In the genomic region with DNA sequence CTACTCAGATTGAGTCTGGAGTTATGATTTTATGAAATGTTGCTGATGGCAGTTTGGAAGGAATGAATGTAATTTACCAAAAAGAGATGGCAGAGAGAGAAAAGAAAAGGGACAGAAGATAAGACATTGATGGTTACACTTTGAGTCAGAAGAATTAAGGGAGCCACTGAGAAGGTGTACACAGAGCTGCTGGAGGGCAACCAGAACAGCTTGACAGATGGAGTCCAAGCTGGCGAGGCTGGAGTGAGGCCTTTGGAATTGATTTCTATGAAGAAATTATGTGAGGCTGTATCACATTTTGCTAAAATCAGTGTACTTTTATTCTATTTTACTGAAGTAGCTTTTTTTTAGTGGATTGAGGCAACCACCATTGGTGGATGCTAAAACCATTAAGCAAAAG, we compare ENCODE assay signal across 19 cellular contexts.
"Had no signal": no experiment of that assay in that cellular context is flagged by ENCODE, and none has a peak within 500 bp of the region (broad histone marks: within the 10 kb centered on the region; RNA-seq: fewer than 3 reads in every experiment).

No MANE protein-coding gene starts in this region.

- H3K79me2 ChIP-seq: parathyroid adenoma had no signal

- H3K36me3 ChIP-seq: esophagus muscularis mucosa, gastrocnemius medialis, heart right ventricle, spleen, transverse colon had no signal

- H3K4me3 ChIP-seq: esophagus muscularis mucosa, gastrocnemius medialis, heart right ventricle, spleen, testis, transverse colon had no signal

- H3K4me1 ChIP-seq: esophagus muscularis mucosa, gastrocnemius medialis, heart right ventricle, parathyroid adenoma, spleen, testis, transverse colon had no signal

- H3K9me3 ChIP-seq: esophagus muscularis mucosa, gastrocnemius medialis, heart right ventricle, spleen, testis, transverse colon had no signal

- DNase-seq: effector memory CD8-positive, alpha-beta T cell; gastrocnemius medialis; heart right ventricle; hypothalamus; kidney glomerular epithelial cell; mesendoderm; naive B cell; spleen; stimulated activated CD4-positive, alpha-beta T cell treated with anti-CD3 and anti-CD28 coated beads, Interleukin-15, amount 100 ng/mL, for 24 hours; stimulated activated CD4-positive, alpha-beta T cell treated with anti-CD3 and anti-CD28 coated beads, Interleukin-1b, Interleukin-23, amount 100 ng/mL, for 48 hours; stimulated activated CD4-positive, alpha-beta T cell treated with anti-CD3 and anti-CD28 coated beads, Interleukin-4, amount 100 ng/mL, for 24 hours; stimulated activated naive CD8-positive, alpha-beta T cell treated with anti-CD3 and anti-CD28 coated beads, Interleukin-15, amount 100 ng/mL, for 72 hours; testis; transverse colon had no signal

- H3K27me3 ChIP-seq: esophagus muscularis mucosa, gastrocnemius medialis, heart right ventricle, spleen, testis, transverse colon had no signal

- H3K9ac ChIP-seq: parathyroid adenoma had no signal

- ATAC-seq: effector memory CD8-positive, alpha-beta T cell; gastrocnemius medialis; heart right ventricle; sciatic nerve; stimulated activated memory B cell treated with anti-CD40 and anti-IgM and Interleukin-4, amounts not matched to agents 10 μg/mL and 1 μg/mL and 100 μg/mL, for 72 hours; stimulated activated naive CD8-positive, alpha-beta T cell treated with anti-CD3 and anti-CD28 coated beads, Interleukin-15, amount 100 ng/mL, for 72 hours had no signal

- H2AFZ ChIP-seq: parathyroid adenoma had no signal

- H3K27ac ChIP-seq: epithelial cell of prostate, esophagus muscularis mucosa, gastrocnemius medialis, heart right ventricle, parathyroid adenoma, spleen, testis, transverse colon had no signal
